In genomic region chr2:88632569-88632968, GRCh38 we compare ENCODE assay signal across 35 cellular contexts.
"Had no signal": no experiment of that assay in that cellular context is flagged by ENCODE, and none has a peak within 500 bp of the region (broad histone marks: within the 10 kb centered on the region; RNA-seq: fewer than 3 reads in every experiment).

No MANE protein-coding gene starts in this region.

- H3K36me3 ChIP-seq: MG63 had no signal

- H3K4me3 ChIP-seq: MG63 had no signal

- H3K27me3 ChIP-seq: MG63 had no signal

- H3K9me3 ChIP-seq: MG63 had no signal

- DNase-seq: Karpas-422, Kasumi-1, MG63, MM.1S, MV-4-11, NCI-H1048, NCI-H1092, NCI-H1092 treated with DMSO at 0.1 percent for 48 hours, NCI-H1105, NCI-H1105 treated with DMSO at 0.1 percent for 48 hours, NCI-H1417, NCI-H1417 treated with DMSO at 0.1 percent for 48 hours, NCI-H1436, NCI-H1436 treated with DMSO at 0.1 percent for 48 hours, NCI-H146, NCI-H1694, NCI-H1694 treated with DMSO at 0.1 percent for 48 hours, NCI-H187, NCI-H187 treated with DMSO at 0.1 percent for 48 hours, NCI-H1930, NCI-H2029, NCI-H2029 treated with DMSO at 0.1 percent for 48 hours, NCI-H2081, NCI-H2081 treated with DMSO at 0.1 percent for 48 hours, NCI-H2107, NCI-H2171, NCI-H2171 treated with DMSO at 0.1 percent for 48 hours, NCI-H2227 treated with DMSO at 0.1 percent for 48 hours, NCI-H226, NCI-H345, NCI-H446, NCI-H446 treated with DMSO at 0.1 percent for 48 hours, NCI-H510A, NCI-H510A treated with DMSO at 0.1 percent for 48 hours, NCI-H524 had no signal
